In the genomic region with DNA sequence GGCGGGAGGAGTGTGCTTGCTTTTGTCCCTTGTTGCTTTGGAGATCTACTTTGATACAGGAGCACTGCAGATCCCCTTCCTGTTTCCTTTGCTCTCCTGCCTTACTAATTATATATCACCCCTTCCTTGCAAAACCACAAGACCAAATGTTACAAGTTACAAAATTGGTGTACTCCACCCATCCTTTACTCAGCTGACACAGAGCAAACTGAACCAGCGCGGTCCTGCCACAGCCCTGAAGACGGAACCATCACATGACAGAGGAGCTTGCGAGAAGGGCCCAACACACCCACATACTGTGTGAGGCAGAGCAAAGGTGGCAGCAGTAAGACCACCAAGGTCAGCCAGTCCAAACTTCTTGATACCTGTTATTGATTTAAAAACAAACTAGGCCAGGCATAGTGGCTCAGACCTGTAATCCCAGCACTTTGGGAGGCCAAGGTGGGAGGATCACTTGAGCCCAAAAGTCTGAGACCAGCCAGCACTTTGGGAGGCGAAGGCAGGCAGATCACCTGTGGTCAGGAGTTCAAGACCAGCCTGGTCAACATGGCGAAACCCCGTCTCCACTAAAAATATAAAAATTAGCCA, we compare ENCODE assay signal across 8 cellular contexts. TPM values are rescaled to one million over a fixed set of nuclear protein-coding genes. Genes with fewer than 3 reads are reported as not detected.
A peak's percentile ranks its signal among the peaks of the same experiment; 100 is the strongest.
DNase-seq lines count a peak whose midpoint lies in the region; ATAC-seq and TF ChIP-seq lines count a peak whose summit lies in the region.

No MANE protein-coding gene starts in this region.

- H3K4me3 ChIP-seq in gastroesophageal sphincter: no peak overlapping the region

- no peaks in the 10 kb centered on the region for H3K9me3 ChIP-seq in gastroesophageal sphincter

- peaks cover 0 to 66% (median 21%) of the 10 kb centered on the region in 3 donors for H3K4me1 ChIP-seq in gastroesophageal sphincter

- no peaks in the 10 kb centered on the region for H3K36me3 ChIP-seq in gastroesophageal sphincter

- no peaks in the 10 kb centered on the region for H3K27me3 ChIP-seq in gastroesophageal sphincter

- ATAC-seq in GM21390 (IDR thresholded peaks at IDR 0.05; ENCODE audit: unreplicated experiment) (peak; percentile 54), gastroesophageal sphincter (peak; percentile 75), GM19452 (IDR thresholded peaks at IDR 0.05; ENCODE audit: unreplicated experiment) (no peak)

- no peak for TF ChIP-seq POLR2A in gastroesophageal sphincter (IDR thresholded peaks at IDR 0.05)

- H3K27ac ChIP-seq in gastroesophageal sphincter: peak overlapping the region in 3 of 4 donors; percentile 52 to 78 (median 66)

- in situ Hi-C loops in G401 (cut with HindIII; ENCODE audit: low sequenced_read_pairs): no loop called here

- TF ChIP-seq CTCF in gastroesophageal sphincter (IDR thresholded peaks at IDR 0.05): no peak

- WGBS in gastroesophageal sphincter (ENCODE audit: low coverage in 1 of 2), 2 donors: 85 to 88% methylated on average over 1 to 5 of the region's 8 CpGs

- DNase-seq in NOMO-1 treated with DMSO at 0.1 percent for 48 hours (lab: John Stamatoyannopoulos, UW; ENCODE audit: unreplicated experiment) (peak; percentile 99), NCI-H345 (lab: John Stamatoyannopoulos, UW) (no peak), G401 (ENCODE audit: low spot score) (no peak)
- peak; percentile 77 to 83 for DNase-seq in activated T-cell treated with anti-CD3 and anti-CD28 coated beads, Interleukin-2, amount 50 U/mL, for 48 hours
- peak; percentile 68 to 73 for DNase-seq in stimulated activated CD4-positive, alpha-beta T cell treated with anti-CD3 and anti-CD28 coated beads, Interleukin-2, amount 100 ng/mL, for 24 hours

- no peak for TF ChIP-seq EP300 in gastroesophageal sphincter (IDR thresholded peaks at IDR 0.05)

RNA-seq across cellular contexts. Expression of a gene that starts 33.2 kb away (rescaled TPM):
- 10 to 100 TPM; 26.9 to 38.0 (median 31.0) TPM for total RNA-seq in gastroesophageal sphincter
- 21.7 and 28.1 TPM in 2 replicates for total RNA-seq in G401 (2014; rRNA removed; shearing (Covaris generic))

Comparison
In these comparisons a context has a peak if more than half of its experiments do, and no peak if none do; other contexts are left out.
1. DNase-seq: peak in NOMO-1 treated with DMSO at 0.1 percent for 48 hours (single experiment), activated T-cell treated with anti-CD3 and anti-CD28 coated beads, Interleukin-2, amount 50 U/mL, for 48 hours (2 of 2) and stimulated activated CD4-positive, alpha-beta T cell treated with anti-CD3 and anti-CD28 coated beads, Interleukin-2, amount 100 ng/mL, for 24 hours (2 of 2); none in NCI-H345 (single experiment) and G401 (single experiment).